Comparison of ENCODE assay signal across 38 cellular contexts in genomic region chr6:872570-873125, GRCh38.
"Had no signal": no experiment of that assay in that cellular context is flagged by ENCODE, and none has a peak within 500 bp of the region (broad histone marks: within the 10 kb centered on the region; RNA-seq: fewer than 3 reads in every experiment).

No MANE protein-coding gene starts in this region.

- DNase-seq: activated B cell treated with CpG ODN at 0.5 μM for 24 hours; activated CD4-positive, alpha-beta memory T cell treated with anti-CD3 and anti-CD28 coated beads for 36 hours; activated CD4-positive, alpha-beta T cell treated with anti-CD3 and anti-CD28 coated beads for 4 hours; activated CD4-positive, alpha-beta T cell treated with anti-CD3 and anti-CD28 coated beads, Interleukin-2, amount 10 ng/mL, durations not matched to agents 24 days and 14 days; activated CD4-positive, alpha-beta T cell treated with anti-CD3 and anti-CD28 coated beads, Interleukin-2, amount 50 U/mL, for 1 hour; activated CD4-positive, alpha-beta T cell treated with anti-CD3 and anti-CD28 coated beads, Interleukin-2, amount 50 U/mL, for 4 hours; activated CD4-positive, CD25-positive, alpha-beta regulatory T cell treated with anti-CD3 and anti-CD28 coated beads, Interleukin-2, amount 50 U/mL, for 72 hours; activated CD8-positive, alpha-beta memory T cell treated with anti-CD3 and anti-CD28 coated beads, Interleukin-2, amount 50 U/mL, for 4 hours; activated CD8-positive, alpha-beta T cell treated with anti-CD3 and anti-CD28 coated beads for 36 hours; activated effector memory CD4-positive, alpha-beta T cell treated with anti-CD3 and anti-CD28 coated beads, Interleukin-2, amount 50 U/mL, for 16 hours; activated gamma-delta T cell treated with Interleukin-2 at 50 U/mL for 16 hours; activated naive CD4-positive, alpha-beta T cell; activated naive CD4-positive, alpha-beta T cell treated with anti-CD3 and anti-CD28 coated beads, Interleukin-2, amount 10 ng/mL, durations not matched to agents 7 days and 5 days; activated naive CD8-positive, alpha-beta T cell treated with anti-CD3 and anti-CD28 coated beads, Interleukin-2, amount 10 ng/mL, durations not matched to agents 7 days and 5 days; activated naive CD8-positive, alpha-beta T cell treated with anti-CD3 and anti-CD28 coated beads, Interleukin-2, amount 50 U/mL, for 24 hours; activated T-cell treated with anti-CD3 and anti-CD28 coated beads for 4 hours; activated T-cell treated with anti-CD3 and anti-CD28 coated beads, Interleukin-2, amount 50 U/mL, for 1 hour; activated T-cell treated with anti-CD3 and anti-CD28 coated beads, Interleukin-2, amount 50 U/mL, for 4 hours; activated T-cell treated with anti-CD3 and anti-CD28 coated beads, Interleukin-2, amount 50 U/mL, for 72 hours; amygdala; anterior cingulate cortex; caudate nucleus; cerebellar nuclear complex; T-cell; T-helper 2 cell; T-helper 9 cell had no signal

- H3K4me3 ChIP-seq: ascending aorta, cardiac muscle cell had no signal

- H3K4me3 Mint-ChIP-seq: activated B cell treated with CpG ODN at 0.5 μM for 24 hours; activated CD4-positive, alpha-beta memory T cell treated with anti-CD3 and anti-CD28 coated beads for 36 hours; activated CD4-positive, alpha-beta T cell treated with anti-CD3 and anti-CD28 coated beads, Interleukin-2, amount 10 ng/mL, durations not matched to agents 24 days and 14 days; activated CD8-positive, alpha-beta T cell treated with anti-CD3 and anti-CD28 coated beads for 36 hours; activated naive CD4-positive, alpha-beta T cell treated with anti-CD3 and anti-CD28 coated beads, Interleukin-2, amount 10 ng/mL, durations not matched to agents 7 days and 5 days; activated naive CD4-positive, alpha-beta T cell treated with anti-CD3 and anti-CD28 coated beads, Interleukin-2, amount 50 U/mL, for 24 hours; activated naive CD8-positive, alpha-beta T cell; activated naive CD8-positive, alpha-beta T cell treated with anti-CD3 and anti-CD28 coated beads, Interleukin-2, amount 10 ng/mL, durations not matched to agents 7 days and 5 days; activated naive CD8-positive, alpha-beta T cell treated with anti-CD3 and anti-CD28 coated beads, Interleukin-2, amount 50 U/mL, for 24 hours; activated T-cell treated with anti-CD3 and anti-CD28 coated beads, Interleukin-2, amount 50 U/mL, for 4 hours; activated T-cell treated with anti-CD3 and anti-CD28 coated beads, Interleukin-2, amount 50 U/mL, for 72 hours; activated T-helper 1 cell treated with anti-CD3 and anti-CD28 coated beads, Interleukin-12 subunit alpha, Interleukin-12 subunit beta, Interleukin-2, Interleukin-4 antibody, amounts not matched to agents 30 ng/mL and 10 ng/mL and 1 ng/mL, durations not matched to agents 14 hours and 24 hours and 36 hours; activated T-helper 17 cell treated with anti-CD3 and anti-CD28 coated beads, Interleukin-2, amount 50 U/mL, for 72 hours; brain; central memory CD8-positive, alpha-beta T cell; T-cell; T-helper 2 cell treated with Interferon-gamma antibody and Interleukin-4, amounts not matched to agents 5 μg/mL and 100 μg/mL, for 36 hours had no signal

- H3K27ac ChIP-seq: ascending aorta, cardiac muscle cell, VCaP had no signal

- H3K27ac Mint-ChIP-seq: activated B cell treated with CpG ODN at 0.5 μM for 24 hours; activated CD4-positive, alpha-beta memory T cell treated with anti-CD3 and anti-CD28 coated beads for 36 hours; activated CD4-positive, alpha-beta T cell treated with anti-CD3 and anti-CD28 coated beads, Interleukin-2, amount 10 ng/mL, durations not matched to agents 24 days and 14 days; activated CD8-positive, alpha-beta T cell treated with anti-CD3 and anti-CD28 coated beads for 36 hours; activated naive CD4-positive, alpha-beta T cell treated with anti-CD3 and anti-CD28 coated beads, Interleukin-2, amount 10 ng/mL, durations not matched to agents 7 days and 5 days; activated naive CD4-positive, alpha-beta T cell treated with anti-CD3 and anti-CD28 coated beads, Interleukin-2, amount 50 U/mL, for 24 hours; activated naive CD8-positive, alpha-beta T cell; activated naive CD8-positive, alpha-beta T cell treated with anti-CD3 and anti-CD28 coated beads, Interleukin-2, amount 10 ng/mL, durations not matched to agents 7 days and 5 days; activated naive CD8-positive, alpha-beta T cell treated with anti-CD3 and anti-CD28 coated beads, Interleukin-2, amount 50 U/mL, for 24 hours; activated T-cell treated with anti-CD3 and anti-CD28 coated beads, Interleukin-2, amount 50 U/mL, for 72 hours; activated T-helper 1 cell treated with anti-CD3 and anti-CD28 coated beads, Interleukin-12 subunit alpha, Interleukin-12 subunit beta, Interleukin-2, Interleukin-4 antibody, amounts not matched to agents 30 ng/mL and 10 ng/mL and 1 ng/mL, durations not matched to agents 14 hours and 24 hours and 36 hours; activated T-helper 17 cell treated with anti-CD3 and anti-CD28 coated beads, Interleukin-2, amount 50 U/mL, for 72 hours; brain; T-cell; T-helper 2 cell treated with Interferon-gamma antibody and Interleukin-4, amounts not matched to agents 5 μg/mL and 100 μg/mL, for 36 hours had no signal

- FAIRE-seq: bronchial epithelial cell, TTC549 had no signal

- H3K9me3 ChIP-seq: ascending aorta had no signal

- H3K4me1 ChIP-seq: ascending aorta had no signal

- H3K36me3 Mint-ChIP-seq: activated CD4-positive, alpha-beta memory T cell treated with anti-CD3 and anti-CD28 coated beads for 36 hours; activated naive CD4-positive, alpha-beta T cell treated with anti-CD3 and anti-CD28 coated beads, Interleukin-2, amount 10 ng/mL, durations not matched to agents 7 days and 5 days; activated naive CD4-positive, alpha-beta T cell treated with anti-CD3 and anti-CD28 coated beads, Interleukin-2, amount 50 U/mL, for 24 hours; activated naive CD8-positive, alpha-beta T cell; activated naive CD8-positive, alpha-beta T cell treated with anti-CD3 and anti-CD28 coated beads, Interleukin-2, amount 10 ng/mL, durations not matched to agents 7 days and 5 days; brain; T-cell had no signal

- H3K4me1 Mint-ChIP-seq: activated B cell treated with CpG ODN at 0.5 μM for 24 hours; activated CD4-positive, alpha-beta T cell treated with anti-CD3 and anti-CD28 coated beads, Interleukin-2, amount 10 ng/mL, durations not matched to agents 24 days and 14 days; activated naive CD4-positive, alpha-beta T cell treated with anti-CD3 and anti-CD28 coated beads, Interleukin-2, amount 10 ng/mL, durations not matched to agents 7 days and 5 days; activated naive CD4-positive, alpha-beta T cell treated with anti-CD3 and anti-CD28 coated beads, Interleukin-2, amount 50 U/mL, for 24 hours; activated naive CD8-positive, alpha-beta T cell treated with anti-CD3 and anti-CD28 coated beads, Interleukin-2, amount 10 ng/mL, durations not matched to agents 7 days and 5 days; activated naive CD8-positive, alpha-beta T cell treated with anti-CD3 and anti-CD28 coated beads, Interleukin-2, amount 50 U/mL, for 24 hours; activated T-helper 17 cell treated with anti-CD3 and anti-CD28 coated beads, Interleukin-2, amount 50 U/mL, for 72 hours; brain; central memory CD8-positive, alpha-beta T cell; T-cell had no signal

- ATAC-seq: activated CD8-positive, alpha-beta T cell treated with anti-CD3 and anti-CD28 coated beads for 36 hours; activated naive CD8-positive, alpha-beta T cell treated with anti-CD3 and anti-CD28 coated beads, Interleukin-2, amount 50 U/mL, for 24 hours; activated T-cell treated with anti-CD3 and anti-CD28 coated beads, Interleukin-2, amount 50 U/mL, for 4 hours; activated T-cell treated with anti-CD3 and anti-CD28 coated beads, Interleukin-2, amount 50 U/mL, for 72 hours; activated T-helper 17 cell treated with anti-CD3 and anti-CD28 coated beads, Interleukin-2, amount 50 U/mL, for 72 hours; T-cell had no signal

- H3K27me3 ChIP-seq: ascending aorta, cardiac muscle cell had no signal

- H3K36me3 ChIP-seq: ascending aorta, cardiac muscle cell had no signal
